8 cellular contexts compared by ENCODE assay signal in the genomic region with DNA sequence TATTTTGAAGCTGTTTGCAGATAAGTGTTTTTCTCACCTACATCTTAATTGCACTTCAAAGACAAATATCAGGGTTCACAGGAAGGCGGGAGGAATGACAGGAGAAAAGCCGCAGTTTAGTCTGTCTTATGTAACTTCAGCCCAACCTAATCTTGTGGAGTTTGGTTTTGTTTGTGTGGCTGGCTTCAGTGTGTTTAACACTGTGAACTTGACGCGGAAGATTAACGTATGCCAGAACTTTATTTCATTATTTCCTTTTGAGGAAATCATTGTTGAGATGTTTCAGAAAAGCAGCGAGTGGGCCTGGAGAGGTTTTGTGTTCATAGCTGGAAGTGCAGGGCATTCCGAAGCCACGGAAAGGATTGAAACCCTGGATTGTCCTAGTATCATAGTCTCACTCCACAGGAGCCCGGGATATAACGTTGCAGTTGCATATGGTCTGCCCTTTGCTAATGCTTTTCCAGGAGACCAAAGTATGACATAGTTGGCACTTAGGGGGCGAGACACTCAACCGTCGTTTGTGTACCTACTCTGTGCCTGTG. TPM values are rescaled to one million over a fixed set of nuclear protein-coding genes. Genes with fewer than 3 reads are reported as not detected.
DNase-seq lines count a peak whose midpoint lies in the region; ATAC-seq and TF ChIP-seq lines count a peak whose summit lies in the region.

No MANE protein-coding gene starts in this region.

- H3K4me1 ChIP-seq in mucosa of stomach (ENCODE audit: control insufficient read depth, insufficient read depth, low read length) (peaks cover 40% of the 10 kb centered on the region), foreskin keratinocyte (no peaks in the 10 kb centered on the region)

- peak overlapping the region; percentile 87 for H3K9ac ChIP-seq in mucosa of stomach (ENCODE audit: low read length)

- TF ChIP-seq CTCF in RWPE1 (conservative IDR thresholded peaks at IDR 0.05; ENCODE audit: low read depth): no peak
- no peak for TF ChIP-seq CTCF in foreskin keratinocyte (conservative IDR thresholded peaks at IDR 0.05)

- no peak for ATAC-seq in foreskin keratinocyte

- POLR2A ChIA-PET in RWPE1 (lab: Yijun Ruan, JAX; ENCODE audit: low non-redundant PET): no interaction called here

- DNase-seq in EH (ENCODE audit: low read depth) (peak; percentile 26), NCI-H345 treated with DMSO at 0.1 percent for 48 hours (lab: John Stamatoyannopoulos, UW; ENCODE audit: unreplicated experiment) (peak; percentile 12), dermis blood vessel endothelial cell (peak; percentile 53), RWPE1 (ENCODE audit: low spot score) (no peak), T-helper 9 cell (no peak), foreskin keratinocyte (no peak)
- no peak for DNase-seq in NK-92 treated with Interleukin-12 subunit alpha and Interleukin-12 subunit beta, amount 100 ng/mL, for 24 hours (lab: John Stamatoyannopoulos, UW)

- no peaks in the 10 kb centered on the region for H3K27me3 ChIP-seq in mucosa of stomach (ENCODE audit: control insufficient read depth, insufficient read depth, low read length)
- peaks cover 89% of the 10 kb centered on the region for H3K27me3 ChIP-seq in foreskin keratinocyte

- no peaks in the 10 kb centered on the region for H3K36me3 ChIP-seq in mucosa of stomach (ENCODE audit: control insufficient read depth, insufficient read depth, low read length)

- peak overlapping the region; percentile 37 for H3K4me3 ChIP-seq in mucosa of stomach (ENCODE audit: low read length)

- no peaks in the 10 kb centered on the region for H3K9me3 ChIP-seq in mucosa of stomach (ENCODE audit: control insufficient read depth, low read length)

- CTCF ChIA-PET in RWPE1 (lab: Yijun Ruan, JAX): interaction anchor here (0.6 kb wide), 2 partner anchors 160 to 672 kb away, joined by 3 read pairs; no protein-coding TSS in a partner anchor

- H3K27ac ChIP-seq in RWPE1 (no peak overlapping the region), foreskin keratinocyte (no peak overlapping the region)

RNA-seq across cellular contexts. Expression of a gene that starts 2.0 kb away (rescaled TPM):
- 12.4 and 25.5 TPM in 2 replicates for total RNA-seq in dermis blood vessel endothelial cell
- total RNA-seq in foreskin keratinocyte: 0.14 TPM in 1 of 2 replicates, not detected in the other
- 0.04 TPM in 1 of 2 replicates, not detected in the other for polyA plus RNA-seq in foreskin keratinocyte

Comparison
In these comparisons a context has a peak if more than half of its experiments do, and no peak if none do; other contexts are left out.
1. DNase-seq: peak in EH (single experiment), NCI-H345 treated with DMSO at 0.1 percent for 48 hours (single experiment) and dermis blood vessel endothelial cell (single experiment); none in NK-92 treated with Interleukin-12 subunit alpha and Interleukin-12 subunit beta, amount 100 ng/mL, for 24 hours (single experiment), RWPE1 (single experiment), T-helper 9 cell (single experiment) and foreskin keratinocyte (0 of 2).
2. RNA of a gene that starts 2.0 kb away (total RNA-seq): 12.4 to 25.5 TPM in dermis blood vessel endothelial cell; 0.14 TPM in foreskin keratinocyte; every median in the first group is over 10 times any median in the second.